Comparison of ENCODE assay signal across 8 cellular contexts in the genomic region with DNA sequence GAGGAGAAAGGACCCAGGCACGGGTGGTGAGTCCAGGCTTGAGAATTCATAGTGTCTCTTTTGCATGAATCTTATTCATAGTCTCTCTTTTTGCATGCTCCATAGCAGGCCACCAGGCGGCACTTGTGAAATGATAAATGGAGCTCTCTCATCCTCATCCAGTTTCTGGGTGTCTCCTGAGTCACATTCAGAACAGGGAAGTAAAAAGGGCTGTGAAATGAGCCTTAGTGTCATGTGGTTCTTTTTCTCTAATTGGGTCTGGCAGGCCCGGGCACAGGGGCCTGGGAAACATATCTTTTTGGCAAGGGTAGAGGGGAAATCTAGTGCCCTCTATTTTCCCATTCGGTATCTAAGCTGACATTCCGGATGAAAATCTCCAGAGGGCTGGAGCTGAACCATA. TPM values are rescaled to one million over a fixed set of nuclear protein-coding genes. Genes with fewer than 3 reads are reported as not detected.
A peak's percentile ranks its signal among the peaks of the same experiment; 100 is the strongest.
DNase-seq lines count a peak whose midpoint lies in the region; ATAC-seq and TF ChIP-seq lines count a peak whose summit lies in the region.

No MANE protein-coding gene starts in this region.

- H3K4me2 ChIP-seq in fibroblast of lung (ENCODE audit: extremely low read depth, insufficient read depth, low read length) (peak overlapping the region; percentile 5), osteoblast (ENCODE audit: insufficient read depth, low read length) (peak overlapping the region; percentile 65)

- intact Hi-C loops in activated T-helper 2 cell treated with anti-CD3 and anti-CD28 coated beads, Interferon-gamma antibody, Interleukin-2, Interleukin-4, amounts not matched to agents 10 μg/mL and 5 μg/mL and 100 μg/mL, durations not matched to agents 14 hours and 24 hours and 36 hours (cut with micrococcal nuclease): no loop called here

- H3K27ac ChIP-seq in RWPE2 (ENCODE audit: poor library complexity, severe bottlenecking) (peak overlapping the region; percentile 73), fibroblast of lung (ENCODE audit: insufficient read depth, low read length) (peak overlapping the region; percentile 53), osteoblast (ENCODE audit: low read depth, low read length) (peak overlapping the region; percentile 80)

- TF ChIP-seq CTCF in GM12875 (IDR thresholded peaks at IDR 0.05; ENCODE audit: borderline replicate concordance, insufficient read depth, low read depth, low read length) (peak; percentile 65; the same call in 1 of the 2 replicates), RWPE2 (IDR thresholded peaks at IDR 0.05; ENCODE audit: poor library complexity, severe bottlenecking) (peak; percentile 56), fibroblast of lung (conservative IDR thresholded peaks at IDR 0.05 in 1 of 2, IDR thresholded peaks at IDR 0.05 in 1 of 2; ENCODE audit: low read depth in 1 of 2, low read length in 2 of 2) (peak; percentile 63 to 70), osteoblast (IDR thresholded peaks at IDR 0.05; ENCODE audit: extremely low read depth, low read depth, low read length) (peak; percentile 70)

- ATAC-seq in HG03280 (IDR thresholded peaks at IDR 0.05; ENCODE audit: unreplicated experiment) (peak; percentile 33), RWPE2 (ENCODE audit: low read depth) (peak; percentile 34)

- no peaks in the 10 kb centered on the region for H3K9me3 ChIP-seq in RWPE2 (ENCODE audit: severe bottlenecking)
- H3K9me3 ChIP-seq in fibroblast of lung (ENCODE audit: control insufficient read depth, insufficient read depth, low read depth, low read length): no peaks in the 10 kb centered on the region
- no peaks in the 10 kb centered on the region for H3K9me3 ChIP-seq in osteoblast (ENCODE audit: low read depth, low read length)

- H3K36me3 ChIP-seq in RWPE2 (ENCODE audit: low read depth) (no peaks in the 10 kb centered on the region), fibroblast of lung (ENCODE audit: control insufficient read depth, insufficient read depth, low read length) (no peaks in the 10 kb centered on the region), osteoblast (ENCODE audit: insufficient read depth, low read length) (no peaks in the 10 kb centered on the region)

- H2AFZ ChIP-seq in fibroblast of lung (ENCODE audit: low read length) (peak overlapping the region; percentile 9), osteoblast (ENCODE audit: low read length) (peak overlapping the region; percentile 74)

- no peaks in the 10 kb centered on the region for H3K27me3 ChIP-seq in RWPE2 (ENCODE audit: insufficient read depth, poor library complexity, severe bottlenecking)
- H3K27me3 ChIP-seq in fibroblast of lung (ENCODE audit: control insufficient read depth, insufficient read depth, low read length): no peaks in the 10 kb centered on the region
- no peaks in the 10 kb centered on the region for H3K27me3 ChIP-seq in osteoblast (ENCODE audit: insufficient read depth, low read length)

- peaks cover 34% of the 10 kb centered on the region for H3K4me1 ChIP-seq in RWPE2 (ENCODE audit: insufficient read depth, poor library complexity, severe bottlenecking)
- H3K4me1 ChIP-seq in fibroblast of lung (ENCODE audit: control insufficient read depth, extremely low read depth, insufficient read depth, low read length): peaks cover 16% of the 10 kb centered on the region
- peaks cover 24% of the 10 kb centered on the region for H3K4me1 ChIP-seq in osteoblast (ENCODE audit: insufficient read depth, low read length)

- no peaks in the 10 kb centered on the region for H4K20me1 ChIP-seq in fibroblast of lung (ENCODE audit: control insufficient read depth, extremely low read depth, insufficient read depth, low read length)
- H4K20me1 ChIP-seq in osteoblast (ENCODE audit: insufficient read depth, low read length): no peaks in the 10 kb centered on the region

- H3K4me3 ChIP-seq in GM12875 (ENCODE audit: low read depth, low read length): no peak overlapping the region
- no peak overlapping the region for H3K4me3 ChIP-seq in RWPE2 (ENCODE audit: severe bottlenecking)
- H3K4me3 ChIP-seq in fibroblast of lung (replicated peaks in 1 of 4; ENCODE audit: control extremely low read depth in 1 of 4, insufficient read depth in 1 of 4, low read depth in 3 of 4, low read length in 4 of 4): no peak overlapping the region
- H3K4me3 ChIP-seq in osteoblast (ENCODE audit: insufficient read depth, low read length): peak overlapping the region; percentile 39

- H3K27ac Mint-ChIP-seq in activated T-helper 2 cell treated with anti-CD3 and anti-CD28 coated beads, Interferon-gamma antibody, Interleukin-2, Interleukin-4, amounts not matched to agents 10 μg/mL and 5 μg/mL and 100 μg/mL, durations not matched to agents 14 hours and 24 hours and 36 hours: no peak overlapping the region

- DNase-seq in A172 (ENCODE audit: low spot score) (peak; percentile 78), RWPE2 (ENCODE audit: low spot score) (no peak), fibroblast of lung (ENCODE audit: low read depth in 2 of 2) (peak; percentile 65 to 71), osteoblast (ENCODE audit: insufficient read length, low spot score, missing footprints) (peak; percentile 63), NCI-H1092 treated with DMSO at 0.1 percent for 48 hours (lab: John Stamatoyannopoulos, UW) (no peak)
- no peak for DNase-seq in activated T-helper 2 cell treated with anti-CD3 and anti-CD28 coated beads, Interferon-gamma antibody, Interleukin-2, Interleukin-4, amounts not matched to agents 10 μg/mL and 5 μg/mL and 100 μg/mL, durations not matched to agents 14 hours and 24 hours and 36 hours (ENCODE audit: low spot score)

- no peaks in the 10 kb centered on the region for H3K9me3 Mint-ChIP-seq in activated T-helper 2 cell treated with anti-CD3 and anti-CD28 coated beads, Interferon-gamma antibody, Interleukin-2, Interleukin-4, amounts not matched to agents 10 μg/mL and 5 μg/mL and 100 μg/mL, durations not matched to agents 14 hours and 24 hours and 36 hours

- no peaks in the 10 kb centered on the region for H3K36me3 Mint-ChIP-seq in activated T-helper 2 cell treated with anti-CD3 and anti-CD28 coated beads, Interferon-gamma antibody, Interleukin-2, Interleukin-4, amounts not matched to agents 10 μg/mL and 5 μg/mL and 100 μg/mL, durations not matched to agents 14 hours and 24 hours and 36 hours (ENCODE audit: low read depth)

- H3K4me3 Mint-ChIP-seq in activated T-helper 2 cell treated with anti-CD3 and anti-CD28 coated beads, Interferon-gamma antibody, Interleukin-2, Interleukin-4, amounts not matched to agents 10 μg/mL and 5 μg/mL and 100 μg/mL, durations not matched to agents 14 hours and 24 hours and 36 hours (ENCODE audit: low read depth): no peak overlapping the region

- H3K79me2 ChIP-seq in fibroblast of lung (ENCODE audit: control insufficient read depth, insufficient read depth, low read length) (no peaks in the 10 kb centered on the region), osteoblast (ENCODE audit: insufficient read depth, low read length) (no peaks in the 10 kb centered on the region)

- H3K9ac ChIP-seq in fibroblast of lung (ENCODE audit: insufficient read depth, low read length): no peak overlapping the region

- H3K4me1 Mint-ChIP-seq in activated T-helper 2 cell treated with anti-CD3 and anti-CD28 coated beads, Interferon-gamma antibody, Interleukin-2, Interleukin-4, amounts not matched to agents 10 μg/mL and 5 μg/mL and 100 μg/mL, durations not matched to agents 14 hours and 24 hours and 36 hours (ENCODE audit: low read depth): peaks cover 6% of the 10 kb centered on the region

- H3K27me3 Mint-ChIP-seq in activated T-helper 2 cell treated with anti-CD3 and anti-CD28 coated beads, Interferon-gamma antibody, Interleukin-2, Interleukin-4, amounts not matched to agents 10 μg/mL and 5 μg/mL and 100 μg/mL, durations not matched to agents 14 hours and 24 hours and 36 hours (ENCODE audit: low read depth): no peaks in the 10 kb centered on the region

RNA-seq across cellular contexts. Expression of a gene that starts 19.1 kb away (rescaled TPM):
- total RNA-seq in A172 (2014; rRNA removed; shearing (Covaris generic)): 2.7 and 5.8 TPM in 2 replicates
- 0.77 and 2.6 TPM in 2 replicates for total RNA-seq in fibroblast of lung
- 0.43 and 1.2 TPM in 2 replicates for polyA plus RNA-seq in fibroblast of lung
- 0.16 and 0.59 TPM in 2 replicates for polyA plus RNA-seq in fibroblast of lung (2012)
- polyA minus RNA-seq in fibroblast of lung (ENCODE audit: low replicate concordance): 1.2 TPM in 1 of 2 replicates, not detected in the other
- total RNA-seq in osteoblast: 0.88 and 2.2 TPM in 2 replicates
- 2.2 and 2.6 TPM in 2 replicates for total RNA-seq in activated T-helper 2 cell treated with anti-CD3 and anti-CD28 coated beads, Interferon-gamma antibody, Interleukin-2, Interleukin-4, amounts not matched to agents 10 μg/mL and 5 μg/mL and 100 μg/mL, durations not matched to agents 14 hours and 24 hours and 36 hours

RNA-seq across cellular contexts. Expression of a gene that starts 26.3 kb away (rescaled TPM):
- 334 and 446 TPM in 2 replicates for total RNA-seq in A172 (2014; rRNA removed; shearing (Covaris generic))
- 83.5 and 142 TPM in 2 replicates for total RNA-seq in fibroblast of lung
- polyA plus RNA-seq in fibroblast of lung: 242 and 350 TPM in 2 replicates
- polyA plus RNA-seq in fibroblast of lung (2012): 304 and 394 TPM in 2 replicates
- 35.6 and 40.1 TPM in 2 replicates for polyA minus RNA-seq in fibroblast of lung (ENCODE audit: low replicate concordance)
- 156 and 157 TPM in 2 replicates for total RNA-seq in osteoblast
- total RNA-seq in activated T-helper 2 cell treated with anti-CD3 and anti-CD28 coated beads, Interferon-gamma antibody, Interleukin-2, Interleukin-4, amounts not matched to agents 10 μg/mL and 5 μg/mL and 100 μg/mL, durations not matched to agents 14 hours and 24 hours and 36 hours: 160 and 169 TPM in 2 replicates

RNA-seq across cellular contexts. Expression of a gene that starts 43.8 kb away (rescaled TPM):
- not detected in 2 replicates for total RNA-seq in A172 (2014; rRNA removed; shearing (Covaris generic))
- total RNA-seq in fibroblast of lung (not detected in 2 replicates), osteoblast (under 0.01 TPM in 1 of 2 replicates, not detected in the other)
- not detected in 2 replicates for polyA plus RNA-seq in fibroblast of lung
- not detected in 2 replicates for polyA plus RNA-seq in fibroblast of lung (2012)
- polyA minus RNA-seq in fibroblast of lung (ENCODE audit: low replicate concordance): not detected in 2 replicates
- total RNA-seq in activated T-helper 2 cell treated with anti-CD3 and anti-CD28 coated beads, Interferon-gamma antibody, Interleukin-2, Interleukin-4, amounts not matched to agents 10 μg/mL and 5 μg/mL and 100 μg/mL, durations not matched to agents 14 hours and 24 hours and 36 hours: not detected in 2 replicates

Comparison
In these comparisons a context has a peak if more than half of its experiments do, and no peak if none do; other contexts are left out.
1. DNase-seq: peak in A172 (single experiment), fibroblast of lung (2 of 2) and osteoblast (single experiment); none in RWPE2 (single experiment), activated T-helper 2 cell treated with anti-CD3 and anti-CD28 coated beads, Interferon-gamma antibody, Interleukin-2, Interleukin-4, amounts not matched to agents 10 μg/mL and 5 μg/mL and 100 μg/mL, durations not matched to agents 14 hours and 24 hours and 36 hours (single experiment) and NCI-H1092 treated with DMSO at 0.1 percent for 48 hours (single experiment).
2. Peak in every context shown above with its lines, with median percentiles within 50 percentile points of each other: CTCF ChIP-seq and H3K27ac ChIP-seq.